ENCODE assay signal across 8 cellular contexts in genomic region chr3:130112651-130113073, GRCh38. TPM values are rescaled to one million over a fixed set of nuclear protein-coding genes. Genes with fewer than 3 reads are reported as not detected.
DNase-seq lines count a peak whose midpoint lies in the region; ATAC-seq and TF ChIP-seq lines count a peak whose summit lies in the region.
"Not testable (repeated sequence)": the region's sequence is repeated elsewhere in the genome, so short reads cannot be mapped to it uniquely, and the experiment has no call there.

No MANE protein-coding gene starts in this region.

- TF ChIP-seq CTCF in AG10803 (conservative IDR thresholded peaks at IDR 0.05; ENCODE audit: low read length); HFFc6 (IDR thresholded peaks at IDR 0.05); endothelial cell (IDR thresholded peaks at IDR 0.05; ENCODE audit: unreplicated experiment); nephron (IDR thresholded peaks at IDR 0.05; ENCODE audit: unreplicated experiment in 3 of 3): not testable (repeated sequence)

- not testable (repeated sequence) for H3K27me3 ChIP-seq in adipocyte (replicated peaks; ENCODE audit: control insufficient read depth, insufficient read depth, low read length); iPS-20b (ENCODE audit: insufficient read depth, low read length)

- not testable (repeated sequence) for DNase-seq in AG10803 (ENCODE audit: low read depth); HFFc6; adipocyte (ENCODE audit: low read depth); endothelial cell (ENCODE audit: low spot score)
- DNase-seq in stimulated activated naive CD8-positive, alpha-beta T cell treated with anti-CD3 and anti-CD28 coated beads, Interleukin-15, Interleukin-2, amounts not matched to agents 100 U/mL and 50 U/mL, for 24 hours = peak; percentile 17

- not testable (repeated sequence) for H3K9me3 Mint-ChIP-seq in HFFc6; endothelial cell (ENCODE audit: unreplicated experiment); nephron

- H3K4me1 Mint-ChIP-seq in HFFc6 (ENCODE audit: low read depth) (peaks cover 38% of the 10 kb centered on the region), nephron (peaks cover 25% of the 10 kb centered on the region)
- H3K4me1 Mint-ChIP-seq in endothelial cell (ENCODE audit: unreplicated experiment) = not testable (repeated sequence)

- ATAC-seq in SK-N-SH treated with all-trans-retinoic acid at 6 μM for 48 hours = peak; percentile 48
- not testable (repeated sequence) for ATAC-seq in stimulated activated naive CD8-positive, alpha-beta T cell treated with anti-CD3 and anti-CD28 coated beads, Interleukin-15, Interleukin-2, amounts not matched to agents 100 U/mL and 50 U/mL, for 24 hours

- H3K9ac ChIP-seq in adipocyte (ENCODE audit: low read length) = peak overlapping the region; percentile 81
- H3K9ac ChIP-seq in iPS-20b (ENCODE audit: low read depth, low read length) = peak overlapping the region; percentile 95

- H3K36me3 Mint-ChIP-seq in HFFc6 (ENCODE audit: low read depth) = peaks cover 16% of the 10 kb centered on the region
- not testable (repeated sequence) for H3K36me3 Mint-ChIP-seq in endothelial cell (ENCODE audit: low read depth, unreplicated experiment); nephron (ENCODE audit: low read depth)

- H3K4me1 ChIP-seq in adipocyte (ENCODE audit: control insufficient read depth, insufficient read depth, low read length); iPS-20b (ENCODE audit: insufficient read depth, low read length): not testable (repeated sequence)

- H3K4me3 ChIP-seq in AG10803 (ENCODE audit: low read length) (peak overlapping the region; percentile 66), adipocyte (ENCODE audit: low read length) (peak overlapping the region; percentile 81), iPS-20b (ENCODE audit: low read length) (peak overlapping the region; percentile 98)

- not testable (repeated sequence) for H3K9me3 ChIP-seq in adipocyte (ENCODE audit: control insufficient read depth, low read length); iPS-20b (ENCODE audit: insufficient read depth, low read depth, low read length)

- H3K4me3 Mint-ChIP-seq in HFFc6 (peak overlapping the region; percentile 93), endothelial cell (ENCODE audit: unreplicated experiment) (peak overlapping the region; percentile 90), nephron (peak overlapping the region; percentile 91 to 95 (median 92))

- peak overlapping the region; percentile 87 for H3K27ac ChIP-seq in iPS-20b (ENCODE audit: low read length)

- not testable (repeated sequence) for H3K36me3 ChIP-seq in adipocyte (ENCODE audit: control insufficient read depth, insufficient read depth, low read length, severe bottlenecking); iPS-20b (ENCODE audit: insufficient read depth, low read depth, low read length)

- not testable (repeated sequence) for H3K27me3 Mint-ChIP-seq in HFFc6 (ENCODE audit: insufficient read depth); endothelial cell (ENCODE audit: unreplicated experiment); nephron (ENCODE audit: low read depth)

- H3K27ac Mint-ChIP-seq in HFFc6 (peak overlapping the region; percentile 87), endothelial cell (ENCODE audit: unreplicated experiment) (peak overlapping the region; percentile 81), nephron (peak overlapping the region; percentile 91 to 95 (median 94))

RNA-seq across cellular contexts. Expression of gene ALG1L2, which starts 31.0 kb away (rescaled TPM):
- total RNA-seq in HFFc6 (2021; fragmentation: NEBNext Ultra II Directional; extraction: Animal tissue kit (Norgen Biotek cat#: 25700)) = under 1 TPM in 4 of 6 experiments, not detected in 2; 0.32 to 0.85 (median 0.46) TPM
- 4.4 TPM for total RNA-seq in endothelial cell (ENCODE audit: unreplicated experiment)
